In the genomic region with DNA sequence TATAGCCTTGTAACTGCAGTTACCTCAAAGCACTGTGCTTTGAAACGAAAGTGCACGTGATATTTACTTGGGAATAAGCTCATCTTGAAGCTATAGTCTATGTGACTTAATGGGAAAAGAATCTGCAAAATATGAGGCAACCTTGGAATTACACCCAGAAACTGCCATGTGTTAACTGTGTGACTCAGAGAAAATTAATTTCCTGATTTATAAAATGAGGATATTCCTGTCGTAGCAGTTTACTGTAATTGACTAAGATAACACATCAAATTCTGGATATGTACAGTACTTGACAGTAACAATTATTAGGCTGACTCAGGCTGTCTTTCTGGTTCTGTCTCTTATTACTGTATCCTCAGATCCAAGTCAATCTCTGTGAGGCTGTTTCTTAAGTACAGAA, we compare ENCODE assay signal across 10 cellular contexts.
DNase-seq lines count a peak whose midpoint lies in the region; ATAC-seq and TF ChIP-seq lines count a peak whose summit lies in the region.
"Had no signal": no experiment of that assay in that cellular context is flagged by ENCODE, and none has a peak within 500 bp of the region (broad histone marks: within the 10 kb centered on the region; RNA-seq: fewer than 3 reads in every experiment).

No MANE protein-coding gene starts in this region.

- TF ChIP-seq CTCF in PC-9 (conservative IDR thresholded peaks at IDR 0.05) (no peak), osteoblast (IDR thresholded peaks at IDR 0.05; ENCODE audit: extremely low read depth, low read depth, low read length) (no peak)

- DNase-seq in H4 (ENCODE audit: low spot score), result peak; percentile 37
- DNase-seq in PC-9, result peak; percentile 1 to 88
- DNase-seq in epithelial cell of prostate (ENCODE audit: low read depth, low spot score), result peak; percentile 79
- no peak for DNase-seq in osteoblast (ENCODE audit: insufficient read length, low spot score, missing footprints)
- no peak for DNase-seq in superior temporal gyrus (ENCODE audit: extremely low spot score)
- no peak for DNase-seq in SIG-M5 (lab: John Stamatoyannopoulos, UW)
- DNase-seq in NOMO-1 treated with DMSO at 0.1 percent for 48 hours (lab: John Stamatoyannopoulos, UW; ENCODE audit: unreplicated experiment), result no peak
- DNase-seq: Caco-2 had no signal

- ATAC-seq in GM21619 (IDR thresholded peaks at IDR 0.05; ENCODE audit: unreplicated experiment), result no peak

- H3F3A ChIP-seq in PC-9 (ENCODE audit: insufficient read depth, low read depth), result 0 out of 2 replicates have a peak, but pooled peaks cover 5% of the 10 kb centered on the region

- no peaks in the 10 kb centered on the region for H3K9me2 ChIP-seq in PC-9 (ENCODE audit: insufficient read depth)

- peak overlapping the region; percentile 66 for H3K27ac ChIP-seq in PC-9
- H3K27ac ChIP-seq in epithelial cell of prostate, result peak overlapping the region; percentile 79
- peak overlapping the region; percentile 28 for H3K27ac ChIP-seq in osteoblast (ENCODE audit: low read depth, low read length)
- H3K27ac ChIP-seq: thoracic aorta had no signal

- H3K4me3 ChIP-seq in PC-9, result peak overlapping the region; percentile 16; the same call in 1 of the 2 replicates
- H3K4me3 ChIP-seq in osteoblast (ENCODE audit: insufficient read depth, low read length), result peak overlapping the region; percentile 19
- H3K4me3 ChIP-seq: thoracic aorta had no signal

- BruUV-seq in PC-9 (replicated peaks; lab: Mats Ljungman, UMichigan), result no TSS peak

- intact Hi-C loops in PC-9 (cut with micrococcal nuclease; ENCODE audit: unreplicated experiment), result no loop called here

- H3K36me3 ChIP-seq in PC-9 (ENCODE audit: low read depth) (no peaks in the 10 kb centered on the region), osteoblast (ENCODE audit: insufficient read depth, low read length) (no peaks in the 10 kb centered on the region)
- H3K36me3 ChIP-seq: thoracic aorta had no signal

- H4K20me1 ChIP-seq in PC-9 (ENCODE audit: insufficient read depth), result no peaks in the 10 kb centered on the region
- no peaks in the 10 kb centered on the region for H4K20me1 ChIP-seq in osteoblast (ENCODE audit: insufficient read depth, low read length)

- peak overlapping the region; percentile 57 for H3K4me2 ChIP-seq in PC-9
- peak overlapping the region; percentile 45 for H3K4me2 ChIP-seq in osteoblast (ENCODE audit: insufficient read depth, low read length)

- no peaks in the 10 kb centered on the region for H3K9me3 ChIP-seq in PC-9 (ENCODE audit: insufficient read depth, low read depth)
- no peaks in the 10 kb centered on the region for H3K9me3 ChIP-seq in osteoblast (ENCODE audit: low read depth, low read length)
- H3K9me3 ChIP-seq: Caco-2, thoracic aorta had no signal

- H3K27me3 ChIP-seq in PC-9 (ENCODE audit: insufficient read depth, low read depth) (no peaks in the 10 kb centered on the region), osteoblast (ENCODE audit: insufficient read depth, low read length) (no peaks in the 10 kb centered on the region)

- POLR2A ChIA-PET in PC-9 (lab: Charles Lee; ENCODE audit: unreplicated experiment), result no interaction called here

- H3K4me1 ChIP-seq in PC-9 (replicated peaks; ENCODE audit: insufficient read depth) (peaks cover 13% of the 10 kb centered on the region), osteoblast (ENCODE audit: insufficient read depth, low read length) (no peaks in the 10 kb centered on the region)
- H3K4me1 ChIP-seq: Caco-2 had no signal

- CTCF ChIA-PET in PC-9 (lab: Charles Lee), result no interaction called here

- H3K79me2 ChIP-seq in PC-9 (ENCODE audit: low read depth), result no peaks in the 10 kb centered on the region
- H3K79me2 ChIP-seq in osteoblast (ENCODE audit: insufficient read depth, low read length), result no peaks in the 10 kb centered on the region

- H2AFZ ChIP-seq in PC-9 (no peak overlapping the region), osteoblast (ENCODE audit: low read length) (no peak overlapping the region)

Comparison
In these comparisons a context has a peak if more than half of its experiments do, and no peak if none do; other contexts are left out.
1. DNase-seq: peak in H4 (single experiment), PC-9 (2 of 2) and epithelial cell of prostate (single experiment); none in osteoblast (single experiment), superior temporal gyrus (single experiment), SIG-M5 (single experiment) and NOMO-1 treated with DMSO at 0.1 percent for 48 hours (single experiment).
2. H3K27ac ChIP-seq: peak in every context shown above with its lines; median percentile 79 in epithelial cell of prostate; 66 in PC-9; 28 in osteoblast.